1 cellular context compared by ENCODE assay signal in genomic region chr3:170037463-170038433, GRCh38.
TF ChIP-seq lines count a peak whose summit lies in the region.

GPR160 (plus strand) TSS chr3:170037995; CDS start chr3:170083973, 45,978 bp downstream.

TF ChIP-seq in K562, 482 proteins besides CTCF, POLR2A, EP300 and RAD21 (continued from another document and continues in another):
- TF ChIP-seq PKNOX1 (IDR thresholded peaks at IDR 0.05) (peak; percentile 28; the same call in 1 of the 2 replicates), ELF1 (tag; IDR thresholded peaks at IDR 0.05) (peak; percentile 72; the same call in 1 of the 2 replicates), BACH1 (tag; IDR thresholded peaks at IDR 0.05) (no peak), FOS (IDR thresholded peaks at IDR 0.05; ENCODE audit: extremely low read depth, insufficient read length) (no peak), RBM14 (IDR thresholded peaks at IDR 0.05; ENCODE audit: borderline replicate concordance, insufficient read depth, low read depth, low read length) (no peak), HOXB6 (CRISPR knock-in tag; IDR thresholded peaks at IDR 0.05; ENCODE audit: borderline replicate concordance) (no peak), LCOR (CRISPR knock-in tag; IDR thresholded peaks at IDR 0.05) (peak; percentile 64; the same call in 1 of the 2 replicates), CUX1 (CRISPR knock-in tag; IDR thresholded peaks at IDR 0.05) (no peak), DACH1 (IDR thresholded peaks at IDR 0.05; ENCODE audit: partially characterized antibody) (no peak), FOXA3 (CRISPR knock-in tag; conservative IDR thresholded peaks at IDR 0.05 in 1 of 2, IDR thresholded peaks at IDR 0.05 in 1 of 2) (no peak), ZHX1 (conservative IDR thresholded peaks at IDR 0.05; ENCODE audit: low read length) (no peak), ZNF655 (CRISPR knock-in tag; IDR thresholded peaks at IDR 0.05) (no peak), GABPA (tag; conservative IDR thresholded peaks at IDR 0.05; ENCODE audit: low read depth) (no peak), BMI1 (IDR thresholded peaks at IDR 0.05; ENCODE audit: low read length) (no peak), ZNF696 (CRISPR knock-in tag; conservative IDR thresholded peaks at IDR 0.05) (no peak), ZNF124 (CRISPR knock-in tag; IDR thresholded peaks at IDR 0.05) (no peak), KLF10 (CRISPR knock-in tag; IDR thresholded peaks at IDR 0.05) (no peak), RB1 (IDR thresholded peaks at IDR 0.05; ENCODE audit: low read depth) (peak; percentile 52), SIN3A (IDR thresholded peaks at IDR 0.05; ENCODE audit: borderline replicate concordance in 2 of 2, control insufficient read depth in 1 of 2, low read depth in 2 of 2, low read length in 2 of 2) (no peak), BRD9 (IDR thresholded peaks at IDR 0.05; ENCODE audit: low read depth, partially characterized antibody) (no peak), ZNF239 (CRISPR knock-in tag; IDR thresholded peaks at IDR 0.05) (no peak), ZNF24 (IDR thresholded peaks at IDR 0.05) (no peak), TFAP4 (CRISPR knock-in tag; IDR thresholded peaks at IDR 0.05; ENCODE audit: borderline replicate concordance) (peak; percentile 54; the same call in 1 of the 2 replicates), MAFK (IDR thresholded peaks at IDR 0.05; ENCODE audit: low read length) (no peak), PHB (CRISPR knock-in tag; IDR thresholded peaks at IDR 0.05) (no peak), ARID2 (IDR thresholded peaks at IDR 0.05) (no peak), CBFA2T2 (conservative IDR thresholded peaks at IDR 0.05) (no peak), ATF2 (CRISPR knock-in tag; IDR thresholded peaks at IDR 0.05) (no peak), ZNF445 (CRISPR knock-in tag; IDR thresholded peaks at IDR 0.05; ENCODE audit: low read depth) (no peak), SMAD2 (IDR thresholded peaks at IDR 0.05; ENCODE audit: low read depth, low read length) (no peak), EWSR1 (IDR thresholded peaks at IDR 0.05; ENCODE audit: borderline replicate concordance, low read depth, partially characterized antibody) (no peak), ZNF583 (CRISPR knock-in tag; IDR thresholded peaks at IDR 0.05) (no peak), DLX4 (CRISPR knock-in tag; IDR thresholded peaks at IDR 0.05) (no peak), ELF2 (CRISPR knock-in tag; IDR thresholded peaks at IDR 0.05) (no peak), ARID3A (IDR thresholded peaks at IDR 0.05; ENCODE audit: borderline replicate concordance, low read depth, low read length) (no peak), HNRNPLL (IDR thresholded peaks at IDR 0.05; ENCODE audit: low read depth, low read length, poor library complexity, severe bottlenecking) (no peak), ZNF41 (CRISPR knock-in tag; conservative IDR thresholded peaks at IDR 0.05) (no peak), RHOXF2B (CRISPR knock-in tag; conservative IDR thresholded peaks at IDR 0.05) (no peak), KLF6 (CRISPR knock-in tag; IDR thresholded peaks at IDR 0.05; ENCODE audit: borderline replicate concordance) (no peak), RCOR1 (IDR thresholded peaks at IDR 0.05; ENCODE audit: borderline replicate concordance in 1 of 2, low read depth in 2 of 2, low read length in 2 of 2) (peak in 1 of 2 experiments; percentile 63; a peak in 1 of 4 replicates), EHMT2 (IDR thresholded peaks at IDR 0.05) (no peak), BCLAF1 (IDR thresholded peaks at IDR 0.05; ENCODE audit: borderline replicate concordance in 1 of 2, control insufficient read depth in 1 of 2, low read depth in 2 of 2, low read length in 1 of 2) (no peak)
